Comparison of ENCODE assay signal across 29 cellular contexts in the genomic region with DNA sequence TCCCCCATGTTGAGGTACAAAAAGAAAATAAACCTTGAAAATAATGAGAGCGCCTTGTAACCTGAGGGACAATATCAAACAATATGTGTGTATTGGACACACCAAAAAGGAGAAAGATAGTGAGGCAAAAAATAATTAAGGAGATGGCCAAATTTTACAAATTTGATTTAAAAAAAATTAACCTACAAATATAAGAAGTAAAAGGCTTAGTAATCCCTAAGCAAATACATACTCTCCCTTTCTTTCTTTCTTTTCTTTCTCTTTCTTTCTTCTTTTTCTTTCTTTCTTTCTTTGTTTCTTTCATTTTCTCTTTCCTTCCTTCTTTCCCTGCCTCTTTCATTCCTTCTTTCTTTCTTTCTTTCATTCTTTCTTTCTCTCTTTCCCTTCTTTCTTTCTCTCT.
"Had no signal": no experiment of that assay in that cellular context is flagged by ENCODE, and none has a peak within 500 bp of the region (broad histone marks: within the 10 kb centered on the region; RNA-seq: fewer than 3 reads in every experiment).

No MANE protein-coding gene starts in this region.

- ATAC-seq: activated CD8-positive, alpha-beta T cell treated with anti-CD3 and anti-CD28 coated beads for 36 hours; activated naive CD8-positive, alpha-beta T cell treated with anti-CD3 and anti-CD28 coated beads, Interleukin-2, amount 50 U/mL, for 24 hours; T-cell; T-helper 17 cell had no signal

- FAIRE-seq: bronchial epithelial cell, TTC549 had no signal

- H3K4me3 ChIP-seq: ascending aorta, cardiac muscle cell had no signal

- H3K36me3 ChIP-seq: ascending aorta, cardiac muscle cell had no signal

- H3K27me3 ChIP-seq: ascending aorta, cardiac muscle cell had no signal

- H3K4me1 ChIP-seq: ascending aorta had no signal

- DNase-seq: activated B cell treated with CpG ODN at 0.5 μM for 24 hours; activated CD4-positive, alpha-beta memory T cell treated with anti-CD3 and anti-CD28 coated beads for 36 hours; activated CD4-positive, alpha-beta T cell treated with anti-CD3 and anti-CD28 coated beads for 4 hours; activated CD4-positive, alpha-beta T cell treated with anti-CD3 and anti-CD28 coated beads, Interleukin-2, amount 10 ng/mL, durations not matched to agents 24 days and 14 days; activated CD4-positive, alpha-beta T cell treated with anti-CD3 and anti-CD28 coated beads, Interleukin-2, amount 50 U/mL, for 1 hour; activated CD4-positive, alpha-beta T cell treated with anti-CD3 and anti-CD28 coated beads, Interleukin-2, amount 50 U/mL, for 4 hours; activated CD4-positive, CD25-positive, alpha-beta regulatory T cell treated with anti-CD3 and anti-CD28 coated beads, Interleukin-2, amount 50 U/mL, for 72 hours; activated CD8-positive, alpha-beta memory T cell treated with anti-CD3 and anti-CD28 coated beads, Interleukin-2, amount 50 U/mL, for 4 hours; activated CD8-positive, alpha-beta T cell treated with anti-CD3 and anti-CD28 coated beads for 36 hours; activated effector memory CD4-positive, alpha-beta T cell treated with Interleukin-2 at 50 U/mL for 16 hours; activated gamma-delta T cell; activated naive CD4-positive, alpha-beta T cell treated with anti-CD3 and anti-CD28 coated beads, Interleukin-2, amount 10 ng/mL, durations not matched to agents 7 days and 5 days; activated naive CD4-positive, alpha-beta T cell treated with Interleukin-2 at 50 U/mL for 16 hours; activated naive CD8-positive, alpha-beta T cell treated with anti-CD3 and anti-CD28 coated beads, Interleukin-2, amount 10 ng/mL, durations not matched to agents 7 days and 5 days; activated naive CD8-positive, alpha-beta T cell treated with anti-CD3 and anti-CD28 coated beads, Interleukin-2, amount 50 U/mL, for 24 hours; activated T-cell treated with anti-CD3 and anti-CD28 coated beads, Interleukin-2, amount 50 U/mL, for 24 hours; activated T-cell treated with anti-CD3 and anti-CD28 coated beads, Interleukin-2, amount 50 U/mL, for 48 hours; amygdala; anterior cingulate cortex; caudate nucleus; cerebellar nuclear complex; T-cell; T-helper 17 cell; T1000 had no signal

- H3K9me3 ChIP-seq: ascending aorta had no signal

- H3K27ac ChIP-seq: ascending aorta, cardiac muscle cell, VCaP had no signal
